Comparison of ENCODE assay signal across 19 cellular contexts in the genomic region with DNA sequence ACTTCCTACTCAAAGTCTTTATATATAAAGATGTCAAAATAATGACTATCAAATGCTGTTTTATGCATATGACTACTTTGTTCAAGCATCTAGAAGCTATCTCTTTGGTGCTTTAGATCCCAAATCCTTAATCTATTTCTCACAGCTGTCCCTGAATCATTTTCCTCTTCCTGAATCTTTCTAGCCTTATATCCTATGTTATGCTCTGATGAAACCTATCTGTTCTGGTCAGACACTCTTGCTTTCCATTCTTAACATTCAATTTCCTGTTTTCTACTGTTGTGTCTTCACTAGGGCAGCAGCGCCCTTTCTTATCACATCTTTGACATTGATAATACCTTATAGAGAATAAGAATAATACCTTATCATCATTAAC. TPM values are rescaled to one million over a fixed set of nuclear protein-coding genes. Genes with fewer than 3 reads are reported as not detected.
DNase-seq lines count a peak whose midpoint lies in the region; ATAC-seq, FAIRE-seq and TF ChIP-seq lines count a peak whose summit lies in the region.
"Had no signal": no experiment of that assay in that cellular context is flagged by ENCODE, and none has a peak within 500 bp of the region (broad histone marks: within the 10 kb centered on the region; RNA-seq: fewer than 3 reads in every experiment).

No MANE protein-coding gene starts in this region.

- intact Hi-C loops in IMR-90 (cut with micrococcal nuclease) = loop anchor here (5.0 kb wide), 1 partner anchor 52 kb away; no protein-coding TSS in a partner anchor
- intact Hi-C loops in adrenal gland (cut with DNase I) = no loop called here

- H3K4ac ChIP-seq in IMR-90 (ENCODE audit: low read depth, low read length) = peak overlapping the region; percentile 70; the same call in 1 of the 2 replicates

- no TSS peak for BruUV-seq in IMR-90 (replicated peaks; lab: Mats Ljungman, UMichigan)

- H3K9me3 ChIP-seq in IMR-90 (ENCODE audit: control insufficient read depth, insufficient read depth, low read length) = no peaks in the 10 kb centered on the region
- no peaks in the 10 kb centered on the region for H3K9me3 ChIP-seq in astrocyte (ENCODE audit: insufficient read depth, low read depth, low read length)
- no peaks in the 10 kb centered on the region for H3K9me3 ChIP-seq in hepatocyte (ENCODE audit: low read depth)
- H3K9me3 ChIP-seq in adrenal gland (replicated peaks in 1 of 3) = no peaks in the 10 kb centered on the region
- H3K9me3 ChIP-seq: BLaER1 treated with 17β-estradiol and CSF1 and Interleukin-3, amounts not matched to agents 10 nM and 100 nM had no signal

- H3K9me2 ChIP-seq in hepatocyte (replicated peaks; ENCODE audit: insufficient read depth) = no peaks in the 10 kb centered on the region

- peak overlapping the region; percentile 53; the same call in 1 of the 2 replicates for H4K91ac ChIP-seq in IMR-90 (ENCODE audit: insufficient read depth, low read depth, low read length)

- TF ChIP-seq POLR2A in IMR-90 (IDR thresholded peaks at IDR 0.05; ENCODE audit: low read depth, low read length) = no peak
- no peak for TF ChIP-seq POLR2A in adrenal gland (IDR thresholded peaks at IDR 0.05)

- CTCF ChIA-PET in IMR-90 (lab: Yijun Ruan, JAX) = interaction anchor here (0.5 kb wide), 1 partner anchor 72 kb away, joined by 4 read pairs; no protein-coding TSS in a partner anchor

- in situ Hi-C loops in IMR-90 (cut with MboI; ENCODE audit: low sequenced_read_pairs) = loop anchor here (25.0 kb wide), 1 partner anchor 1148 kb away; the partner anchor contains the start of gene NRP2

- TF ChIP-seq RAD21 in IMR-90 (IDR thresholded peaks at IDR 0.05; ENCODE audit: low read length) = no peak

- POLR2A ChIA-PET in IMR-90 (lab: Charles Lee; ENCODE audit: unreplicated experiment) = interaction anchor here (0.6 kb wide), 1 partner anchor 1058 kb away, joined by 6 read pairs; no protein-coding TSS in a partner anchor

- no peak overlapping the region for H2AK9ac ChIP-seq in IMR-90 (replicated peaks; ENCODE audit: low read depth, low read length, poor library complexity)

- DNase-seq in IMR-90 (no peak), astrocyte (ENCODE audit: low read depth) (no peak), hepatocyte (ENCODE audit: low spot score) (no peak), adrenal gland (no peak)
- no peak for DNase-seq in stimulated activated CD4-positive, alpha-beta T cell treated with anti-CD3 and anti-CD28 coated beads, Interleukin-1b, Interleukin-23, amount 100 ng/mL, for 48 hours
- no peak for DNase-seq in activated effector memory CD4-positive, alpha-beta T cell treated with Interleukin-2 at 50 U/mL for 16 hours
- DNase-seq: CD8-positive, alpha-beta memory T cell; KG1; NCI-H1436; NCI-H2029; NCI-H510A had no signal

- peak overlapping the region; percentile 65 to 85; a peak in 2 of 4 replicates for H4K8ac ChIP-seq in IMR-90 (ENCODE audit: low read depth in 2 of 2, low read length in 2 of 2)

- TF ChIP-seq CTCF in IMR-90 (conservative IDR thresholded peaks at IDR 0.05; ENCODE audit: low read depth, low read length) = no peak
- TF ChIP-seq CTCF in astrocyte (IDR thresholded peaks at IDR 0.05; ENCODE audit: insufficient read depth, low read depth, low read length) = no peak
- TF ChIP-seq CTCF in hepatocyte (IDR thresholded peaks at IDR 0.05; ENCODE audit: poor library complexity) = no peak
- no peak for TF ChIP-seq CTCF in adrenal gland (IDR thresholded peaks at IDR 0.05)

- ATAC-seq in IMR-90 (ENCODE audit: low read depth) = peak; percentile 68
- ATAC-seq in HG03097 (IDR thresholded peaks at IDR 0.05; ENCODE audit: low FRiP score, unreplicated experiment) = no peak
- ATAC-seq: HCT116, Panc1 had no signal

- no peaks in the 10 kb centered on the region for H3K36me3 ChIP-seq in IMR-90 (ENCODE audit: control insufficient read depth, insufficient read depth, low read length)
- H3K36me3 ChIP-seq in astrocyte (ENCODE audit: insufficient read depth, low read length) = no peaks in the 10 kb centered on the region
- no peaks in the 10 kb centered on the region for H3K36me3 ChIP-seq in hepatocyte (replicated peaks; ENCODE audit: insufficient read depth, low read depth)
- H3K36me3 ChIP-seq in rectal smooth muscle tissue (ENCODE audit: control insufficient read depth, insufficient read depth, low read length) = no peaks in the 10 kb centered on the region
- H3K36me3 ChIP-seq in adrenal gland (replicated peaks in 1 of 2) = no peaks in the 10 kb centered on the region
- H3K36me3 ChIP-seq: BLaER1 treated with 17β-estradiol and CSF1 and Interleukin-3, amounts not matched to agents 10 nM and 100 nM had no signal

- peak overlapping the region; percentile 87; the same call in 1 of the 2 replicates for H3K18ac ChIP-seq in IMR-90 (ENCODE audit: low read depth, low read length)

- no peaks in the 10 kb centered on the region for H3K9me3 Mint-ChIP-seq in astrocyte (ENCODE audit: unreplicated experiment)
- H3K9me3 Mint-ChIP-seq: GM23338 had no signal

- dilution Hi-C loops in IMR-90 (cut with HindIII; ENCODE audit: low sequenced_read_pairs, unreplicated experiment) = no loop called here

- H3K56ac ChIP-seq in IMR-90 (ENCODE audit: extremely low read depth, insufficient read depth, low read length) = peak overlapping the region; percentile 56

- 0 out of 2 replicates have a peak overlapping the region, but pooled peaks have one; percentile 25 for H3K9ac ChIP-seq in IMR-90 (ENCODE audit: low read depth, low read length)
- no peak overlapping the region for H3K9ac ChIP-seq in astrocyte (ENCODE audit: low read length)
- no peak overlapping the region for H3K9ac ChIP-seq in rectal smooth muscle tissue (ENCODE audit: low read length)
- H3K9ac ChIP-seq: BLaER1 treated with 17β-estradiol and CSF1 and Interleukin-3, amounts not matched to agents 10 nM and 100 nM had no signal

- H3K4me2 ChIP-seq in IMR-90 (ENCODE audit: low read depth, low read length) (peak overlapping the region; percentile 27; the same call in 1 of the 2 replicates), astrocyte (ENCODE audit: low read length) (peak overlapping the region; percentile 73), hepatocyte (peak overlapping the region; percentile 51)
- H3K4me2 ChIP-seq: BLaER1 treated with 17β-estradiol and CSF1 and Interleukin-3, amounts not matched to agents 10 nM and 100 nM had no signal

- peak overlapping the region; percentile 4; the same call in 1 of the 2 replicates for H2BK20ac ChIP-seq in IMR-90 (ENCODE audit: low read depth, low read length)

- H3K23ac ChIP-seq in IMR-90 (ENCODE audit: low read depth, low read length) = peak overlapping the region; percentile 19; the same call in 1 of the 2 replicates

- H3K4me1 ChIP-seq in IMR-90 (ENCODE audit: control insufficient read depth, insufficient read depth, low read length) (peaks cover 3% of the 10 kb centered on the region; the same call in 1 of the 2 replicates), astrocyte (ENCODE audit: insufficient read depth, low read length) (peaks cover 8% of the 10 kb centered on the region), hepatocyte (ENCODE audit: insufficient read depth) (no peaks in the 10 kb centered on the region), rectal smooth muscle tissue (ENCODE audit: control insufficient read depth, insufficient read depth, low read length) (no peaks in the 10 kb centered on the region), adrenal gland (replicated peaks in 1 of 2) (no peaks in the 10 kb centered on the region)
- H3K4me1 ChIP-seq: BLaER1 treated with 17β-estradiol and CSF1 and Interleukin-3, amounts not matched to agents 10 nM and 100 nM had no signal

- no peaks in the 10 kb centered on the region for H3K79me1 ChIP-seq in IMR-90 (ENCODE audit: low read depth in 1 of 2, low read length in 2 of 2)

- peaks cover 8% of the 10 kb centered on the region for H3K27me3 Mint-ChIP-seq in astrocyte (ENCODE audit: low read depth, unreplicated experiment)

- H3K27ac Mint-ChIP-seq in astrocyte (ENCODE audit: unreplicated experiment) = no peak overlapping the region
- H3K27ac Mint-ChIP-seq: CD8-positive, alpha-beta memory T cell; GM23338 had no signal

- H3K9me1 ChIP-seq in IMR-90 (ENCODE audit: insufficient read depth, low read length) = no peaks in the 10 kb centered on the region; the same call in 1 of the 2 replicates

- H3K4me3 Mint-ChIP-seq in astrocyte (ENCODE audit: unreplicated experiment) = no peak overlapping the region
- H3K4me3 Mint-ChIP-seq: CD8-positive, alpha-beta memory T cell; GM23338 had no signal

- no peak overlapping the region; the same call in 1 of the 2 replicates for H4K5ac ChIP-seq in IMR-90 (ENCODE audit: low read depth, low read length)

- H3K14ac ChIP-seq in IMR-90 (replicated peaks; ENCODE audit: low read depth, low read length) = peak overlapping the region; percentile 86; the same call in 1 of the 2 replicates

- no peaks in the 10 kb centered on the region for H3K36me3 Mint-ChIP-seq in astrocyte (ENCODE audit: low read depth, unreplicated experiment)
- H3K36me3 Mint-ChIP-seq: CD8-positive, alpha-beta memory T cell had no signal

- no CpG with 5 or more reads among the region's 1 CpG for WGBS in IMR-90 (ENCODE audit: extremely low coverage in 2 of 2, insufficient read length in 1 of 2), 2 experiments
- WGBS in hepatocyte (ENCODE audit: low lambda C conversion rate, missing lambda C conversion rate) = 82% methylated on average over 1 of the region's 1 CpG
- 83 to 97% (median 89%) methylated on average over 1 of the region's 1 CpG for WGBS in adrenal gland, 4 donors

- H3K4me3 ChIP-seq in IMR-90 (ENCODE audit: insufficient read depth, low read depth, low read length) = no peak overlapping the region
- no peak overlapping the region for H3K4me3 ChIP-seq in astrocyte (ENCODE audit: insufficient read depth, low read depth, low read length)
- H3K4me3 ChIP-seq in hepatocyte = no peak overlapping the region
- H3K4me3 ChIP-seq in rectal smooth muscle tissue (ENCODE audit: low read length) = no peak overlapping the region
- no peak overlapping the region for H3K4me3 ChIP-seq in adrenal gland
- H3K4me3 ChIP-seq: BLaER1 treated with 17β-estradiol and CSF1 and Interleukin-3, amounts not matched to agents 10 nM and 100 nM; GM23338 had no signal

- H3K27me3 ChIP-seq in IMR-90 (ENCODE audit: control insufficient read depth, insufficient read depth, low read length) (no peaks in the 10 kb centered on the region), astrocyte (ENCODE audit: insufficient read depth, low read length) (no peaks in the 10 kb centered on the region), hepatocyte (no peaks in the 10 kb centered on the region), rectal smooth muscle tissue (ENCODE audit: control insufficient read depth, insufficient read depth, low read length) (no peaks in the 10 kb centered on the region), adrenal gland (no peaks in the 10 kb centered on the region)

- H4K20me1 ChIP-seq in IMR-90 (ENCODE audit: insufficient read depth, low read length) = no peaks in the 10 kb centered on the region
- H4K20me1 ChIP-seq in astrocyte (ENCODE audit: insufficient read depth, low read length) = no peaks in the 10 kb centered on the region
- no peaks in the 10 kb centered on the region for H4K20me1 ChIP-seq in hepatocyte (ENCODE audit: insufficient read depth, poor library complexity, severe bottlenecking)
- H4K20me1 ChIP-seq: BLaER1 treated with 17β-estradiol and CSF1 and Interleukin-3, amounts not matched to agents 10 nM and 100 nM had no signal

- H2AFZ ChIP-seq in IMR-90 (replicated peaks; ENCODE audit: low read length, poor library complexity) = no peak overlapping the region
- no peak overlapping the region for H2AFZ ChIP-seq in astrocyte (ENCODE audit: low read depth, low read length)
- H2AFZ ChIP-seq in hepatocyte = no peak overlapping the region

- H3K27ac ChIP-seq in IMR-90 (ENCODE audit: insufficient read depth, low read length) (peak overlapping the region; percentile 48; the same call in 1 of the 2 replicates), astrocyte (ENCODE audit: low read depth, low read length) (no peak overlapping the region), hepatocyte (peak overlapping the region; percentile 24), rectal smooth muscle tissue (ENCODE audit: low read depth, low read length) (peak overlapping the region; percentile 58), adrenal gland (no peak overlapping the region)
- H3K27ac ChIP-seq: BLaER1 treated with 17β-estradiol and CSF1 and Interleukin-3, amounts not matched to agents 10 nM and 100 nM had no signal

- peak overlapping the region; percentile 86; the same call in 1 of the 2 replicates for H2BK120ac ChIP-seq in IMR-90 (ENCODE audit: low read depth, low read length)

- no peaks in the 10 kb centered on the region for H3K4me1 Mint-ChIP-seq in astrocyte (ENCODE audit: low read depth, unreplicated experiment)
- H3K4me1 Mint-ChIP-seq: CD8-positive, alpha-beta memory T cell; GM23338 had no signal

- no peaks in the 10 kb centered on the region for H3K79me2 ChIP-seq in astrocyte (ENCODE audit: insufficient read depth, low read length)
- H3K79me2 ChIP-seq in hepatocyte = no peaks in the 10 kb centered on the region

- peak overlapping the region; percentile 86 for H2BK5ac ChIP-seq in IMR-90 (ENCODE audit: low read depth, low read length, poor library complexity, severe bottlenecking)

- H2BK15ac ChIP-seq in IMR-90 (ENCODE audit: low read depth, low read length) = peak overlapping the region; percentile 68; the same call in 1 of the 3 replicates

- H2AK5ac ChIP-seq in IMR-90 (ENCODE audit: low read depth, low read length) = no peak overlapping the region

- peak; percentile 32 for FAIRE-seq in astrocyte (lab: Jason Lieb, UNC)
- FAIRE-seq: A204.1, D721Med had no signal

RNA-seq across cellular contexts. Expression of gene PARD3B, which starts 6.3 kb away (rescaled TPM):
- 15.3 and 15.6 TPM in 2 replicates for total RNA-seq in IMR-90 (2012; rRNA removed)
- 2.5 and 3.3 TPM in 2 replicates for polyA plus RNA-seq in IMR-90 (2012; rRNA removed)
- polyA plus RNA-seq in IMR-90 (2012; cell fraction: cytosol; rRNA removed) = 1.3 and 2.0 TPM in 2 replicates
- polyA plus RNA-seq in IMR-90 (2012; cell fraction: nucleus; rRNA removed; ENCODE audit: low replicate concordance) = 2.9 and 7.0 TPM in 2 replicates
- total RNA-seq in astrocyte = 6.5 and 7.0 TPM in 2 replicates
- 21.1 and 21.7 TPM in 2 replicates for total RNA-seq in hepatocyte
- polyA plus RNA-seq in hepatocyte = 11.5 and 14.5 TPM in 2 replicates
- 10 to 100 TPM in 6 of 8 donors, 1 to 10 TPM in 2; 5.9 to 20.4 (median 14.4) TPM for total RNA-seq in adrenal gland
- 1 to 10 TPM; 1.9 to 4.9 (median 4.4) TPM for polyA plus RNA-seq in adrenal gland
- polyA plus RNA-seq: CD8-positive, alpha-beta memory T cell had no signal

Comparison
In these comparisons a context has a peak if more than half of its experiments do, and no peak if none do; other contexts are left out.
1. H3K27ac ChIP-seq: peak in IMR-90 (single experiment), hepatocyte (single experiment) and rectal smooth muscle tissue (single experiment); none in astrocyte (single experiment) and adrenal gland (0 of 5).
2. Peak in every context shown above with its lines, with median percentiles within 50 percentile points of each other: H3K4me2 ChIP-seq.